ENCODE assay signal across 7 cellular contexts in the genomic region with DNA sequence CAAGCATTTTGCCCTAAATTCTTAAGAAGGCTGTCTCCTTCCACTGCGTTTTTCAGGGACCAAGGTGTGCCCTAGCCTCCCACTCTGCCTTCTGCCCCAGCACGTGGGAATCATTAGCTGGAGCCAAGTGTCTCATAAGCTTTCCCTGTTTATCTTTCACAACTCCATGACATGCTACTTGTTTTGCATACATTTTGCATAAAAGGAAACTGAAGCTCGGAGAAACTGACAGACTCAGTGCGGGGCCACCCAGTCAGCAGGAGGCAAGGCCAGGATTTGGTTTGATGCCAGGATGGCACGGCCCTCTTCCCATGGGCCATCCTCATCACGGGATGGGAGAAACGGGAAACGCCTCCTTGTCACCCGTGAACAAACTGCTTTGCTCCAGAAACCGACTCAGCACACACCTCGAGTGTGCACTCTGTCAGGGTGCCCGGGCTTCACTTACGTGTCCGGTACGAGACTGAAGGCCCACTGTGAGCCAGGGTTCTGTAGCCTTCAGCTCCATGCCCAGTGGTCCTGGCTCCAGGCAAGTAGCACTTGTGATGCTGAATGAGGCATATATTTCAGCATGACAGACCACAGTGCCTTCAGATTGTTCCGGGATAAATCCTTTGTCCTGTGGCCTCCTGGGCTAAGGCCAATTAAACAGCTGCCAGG. TPM values are rescaled to one million over a fixed set of nuclear protein-coding genes. Genes with fewer than 3 reads are reported as not detected.
DNase-seq lines count a peak whose midpoint lies in the region; ATAC-seq, FAIRE-seq and TF ChIP-seq lines count a peak whose summit lies in the region.

No MANE protein-coding gene starts in this region.

- H3K27ac ChIP-seq in gastroesophageal sphincter = peak overlapping the region in 3 of 4 donors; percentile 29 to 48 (median 45)
- no peak overlapping the region for H3K27ac ChIP-seq in H9 (ENCODE audit: insufficient read length, low read depth, low read length)

- H3K23ac ChIP-seq in H9 (ENCODE audit: insufficient read length, low read depth, low read length) = no peak overlapping the region

- no peak overlapping the region for H3K18ac ChIP-seq in H9 (ENCODE audit: insufficient read length, low read depth, low read length)

- no peak overlapping the region for H2AK5ac ChIP-seq in H9 (ENCODE audit: insufficient read length, low read length)

- no peaks in the 10 kb centered on the region for H3K23me2 ChIP-seq in H9 (ENCODE audit: insufficient read length, low read depth, low read length, poor library complexity, severe bottlenecking)

- H3K4me2 ChIP-seq in skeletal muscle satellite cell (ENCODE audit: low read length) (peak overlapping the region; percentile 72), H9 (ENCODE audit: insufficient read depth, insufficient read length, low read length) (no peak overlapping the region)

- TF ChIP-seq EP300 in gastroesophageal sphincter (IDR thresholded peaks at IDR 0.05) = no peak

- H3K4me1 ChIP-seq in gastroesophageal sphincter (peaks cover 0 to 20% (median 0%) of the 10 kb centered on the region in 3 donors), skeletal muscle satellite cell (ENCODE audit: control insufficient read depth, insufficient read depth, low read length) (peaks cover 22% of the 10 kb centered on the region), H9 (ENCODE audit: insufficient read depth, low read length) (no peaks in the 10 kb centered on the region)

- peaks cover 3 to 9% of the 10 kb centered on the region in 2 experiments; a peak in 4 of 5 replicates for H3K9me3 Mint-ChIP-seq in H9

- 38 to 56% methylated on average over 3 to 6 of the region's 16 CpGs for WGBS in gastroesophageal sphincter (ENCODE audit: low coverage in 1 of 2), 2 donors
- WGBS in H9 (ENCODE audit: extremely low coverage, insufficient read length, low lambda C conversion rate) = no CpG with 5 or more reads among the region's 16 CpGs

- H2BK15ac ChIP-seq in H9 (ENCODE audit: low read depth, low read length) = no peak overlapping the region

- no peak overlapping the region for H3K4me3 Mint-ChIP-seq in H9

- peaks cover 0 to 24% (median 0%) of the 10 kb centered on the region in 3 donors for H3K9me3 ChIP-seq in gastroesophageal sphincter
- H3K9me3 ChIP-seq in skeletal muscle satellite cell (replicated peaks; ENCODE audit: low read length) = no peaks in the 10 kb centered on the region
- H3K9me3 ChIP-seq in H9 (ENCODE audit: control insufficient read depth, low read depth, low read length) = no peaks in the 10 kb centered on the region

- H3K36me3 ChIP-seq in gastroesophageal sphincter (no peaks in the 10 kb centered on the region), skeletal muscle satellite cell (ENCODE audit: insufficient read depth, low read length) (no peaks in the 10 kb centered on the region)

- no peaks in the 10 kb centered on the region for H3K36me3 Mint-ChIP-seq in H9 (ENCODE audit: insufficient read depth in 1 of 3, low read depth in 3 of 3)

- TF ChIP-seq CTCF in gastroesophageal sphincter (IDR thresholded peaks at IDR 0.05) (no peak), H9 (conservative IDR thresholded peaks at IDR 0.05) (no peak)

- H2BK5ac ChIP-seq in H9 (ENCODE audit: insufficient read length, low read length) = no peak overlapping the region

- DNase-seq in H54 (ENCODE audit: insufficient read length, low spot score) = peak; percentile 67
- DNase-seq in NOMO-1 treated with DMSO at 0.1 percent for 48 hours (lab: John Stamatoyannopoulos, UW; ENCODE audit: unreplicated experiment) = peak; percentile 68
- no peak for DNase-seq in activated gamma-delta T cell treated with Interleukin-2 at 50 U/mL for 16 hours
- no peak for DNase-seq in COR-L47 (lab: John Stamatoyannopoulos, UW)
- DNase-seq in H9 = no peak

- H3K79me1 ChIP-seq in H9 (ENCODE audit: insufficient read depth, low read depth, low read length, poor library complexity, severe bottlenecking) = no peaks in the 10 kb centered on the region

- no peak overlapping the region for H2BK20ac ChIP-seq in H9 (ENCODE audit: low read depth, low read length, poor library complexity, severe bottlenecking)

- no peak overlapping the region for H3K4ac ChIP-seq in H9 (ENCODE audit: low read depth, low read length)

- ATAC-seq in gastroesophageal sphincter = peak; percentile 29

- no peak overlapping the region for H4K91ac ChIP-seq in H9 (ENCODE audit: insufficient read length, low read depth, low read length)

- H4K8ac ChIP-seq in H9 (replicated peaks; ENCODE audit: insufficient read length, low read depth, low read length) = no peak overlapping the region

- no peak for FAIRE-seq in H54 (lab: Jason Lieb, UNC)

- no peak overlapping the region for H3T11ph ChIP-seq in H9 (ENCODE audit: low read length)

- no peak overlapping the region for H2AFZ ChIP-seq in H9 (ENCODE audit: low read length)

- H3K9ac ChIP-seq in skeletal muscle satellite cell (ENCODE audit: low read depth, low read length) (peak overlapping the region; percentile 61), H9 (ENCODE audit: extremely low read depth, insufficient read length, low read length) (no peak overlapping the region)

- no peaks in the 10 kb centered on the region for H4K20me1 ChIP-seq in H9 (ENCODE audit: control insufficient read depth, insufficient read depth, insufficient read length)

- H3K27me3 Mint-ChIP-seq in H9 (ENCODE audit: low read depth) = peaks cover 11% of the 10 kb centered on the region

- H3K4me3 ChIP-seq in gastroesophageal sphincter = no peak overlapping the region
- H3K4me3 ChIP-seq in skeletal muscle satellite cell (ENCODE audit: low read length) = peak overlapping the region; percentile 42

- no peak overlapping the region for H3K27ac Mint-ChIP-seq in H9

- peaks cover 0 to 19% of the 10 kb centered on the region in 2 experiments; a peak in 2 of 4 replicates for H3K4me1 Mint-ChIP-seq in H9

- H2BK12ac ChIP-seq in H9 (ENCODE audit: insufficient read length, low read depth, low read length) = no peak overlapping the region

- H2BK120ac ChIP-seq in H9 (ENCODE audit: low read depth, low read length, poor library complexity, severe bottlenecking) = no peak overlapping the region

- H3K56ac ChIP-seq in H9 (ENCODE audit: insufficient read length, low read depth, low read length) = no peak overlapping the region

- H3K79me2 ChIP-seq in H9 (ENCODE audit: insufficient read depth, low read length) = no peaks in the 10 kb centered on the region

- H3K14ac ChIP-seq in H9 (ENCODE audit: insufficient read depth, low read length) = no peak overlapping the region

- TF ChIP-seq POLR2A in H54 (IDR thresholded peaks at IDR 0.05; ENCODE audit: low read depth, low read length) (no peak), gastroesophageal sphincter (IDR thresholded peaks at IDR 0.05) (no peak)

- H3K27me3 ChIP-seq in gastroesophageal sphincter (peaks cover 5% of the 10 kb centered on the region), skeletal muscle satellite cell (ENCODE audit: control insufficient read depth, insufficient read depth, low read length) (peaks cover 23% of the 10 kb centered on the region), H9 (ENCODE audit: insufficient read depth, low read length) (no peaks in the 10 kb centered on the region)

- no peak overlapping the region for H4K5ac ChIP-seq in H9 (ENCODE audit: insufficient read length, low read depth, low read length)

RNA-seq across cellular contexts. Expression of gene CEBPA, which starts 9.6 kb away (rescaled TPM):
- total RNA-seq in gastroesophageal sphincter = 10 to 100 TPM in 1 of 4 donors, 1 to 10 TPM in 3; 7.0 to 11.3 (median 9.0) TPM
- total RNA-seq in skeletal muscle satellite cell (2012; rRNA removed) = 0.44 and 0.51 TPM in 2 replicates
- 3.2 and 3.7 TPM in 2 replicates for total RNA-seq in H9 (2021)

Comparison
In these comparisons a context has a peak if more than half of its experiments do, and no peak if none do; other contexts are left out.
1. DNase-seq: peak in H54 (single experiment) and NOMO-1 treated with DMSO at 0.1 percent for 48 hours (single experiment); none in activated gamma-delta T cell treated with Interleukin-2 at 50 U/mL for 16 hours (single experiment), COR-L47 (single experiment) and H9 (single experiment).